ENCODE assay signal across 1 cellular context in the genomic region with DNA sequence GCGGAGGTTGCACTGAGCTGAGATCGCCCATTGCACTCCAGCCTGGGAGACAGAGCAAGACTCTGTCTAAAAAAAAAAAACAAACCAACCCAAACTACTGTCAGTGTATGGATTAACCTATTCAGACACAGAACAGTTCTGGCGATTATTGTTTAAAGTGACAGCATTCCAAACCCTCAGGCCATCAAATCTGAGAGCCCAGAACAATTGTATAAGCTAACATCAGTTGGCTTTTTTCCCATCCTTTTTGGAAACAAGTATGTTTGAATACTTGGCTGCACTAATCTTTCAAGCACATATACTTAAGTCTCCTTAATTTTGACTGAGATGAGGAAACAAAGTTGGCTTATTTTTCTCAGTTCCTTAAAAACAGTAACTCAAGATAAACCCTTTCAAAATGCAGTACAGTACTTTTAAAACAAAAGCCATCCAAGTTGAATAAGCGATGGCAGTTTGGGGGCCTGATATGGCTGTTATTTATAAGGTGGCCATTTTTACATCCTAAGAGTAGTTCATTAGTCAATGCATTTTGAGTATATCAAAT.
TF ChIP-seq lines count a peak whose summit lies in the region.

No MANE protein-coding gene starts in this region.

TF ChIP-seq in endothelial cell of umbilical vein, 7 proteins besides CTCF, POLR2A, EP300 and RAD21 (continued from another document):
- TF ChIP-seq GATA2 (IDR thresholded peaks at IDR 0.05; ENCODE audit: insufficient read depth, insufficient read length, low read depth, low read length) (no peak), POLR2AphosphoS5 (IDR thresholded peaks at IDR 0.05; ENCODE audit: insufficient read depth, low read depth, low read length) (no peak), MYC (IDR thresholded peaks at IDR 0.05; ENCODE audit: low read depth, low read length) (no peak), JUN (IDR thresholded peaks at IDR 0.05; ENCODE audit: borderline replicate concordance, insufficient read depth, insufficient read length, low read depth) (no peak), EZH2 (IDR thresholded peaks at IDR 0.05; ENCODE audit: borderline replicate concordance, low read depth, low read length, severe bottlenecking) (no peak)
- TF ChIP-seq, protein P1, sequence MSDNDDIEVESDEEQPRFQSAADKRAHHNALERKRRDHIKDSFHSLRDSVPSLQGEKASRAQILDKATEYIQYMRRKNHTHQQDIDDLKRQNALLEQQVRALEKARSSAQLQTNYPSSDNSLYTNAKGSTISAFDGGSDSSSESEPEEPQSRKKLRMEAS (IDR thresholded peaks at IDR 0.05; ENCODE audit: insufficient read depth, insufficient read length), result no peak
